In the genomic region with DNA sequence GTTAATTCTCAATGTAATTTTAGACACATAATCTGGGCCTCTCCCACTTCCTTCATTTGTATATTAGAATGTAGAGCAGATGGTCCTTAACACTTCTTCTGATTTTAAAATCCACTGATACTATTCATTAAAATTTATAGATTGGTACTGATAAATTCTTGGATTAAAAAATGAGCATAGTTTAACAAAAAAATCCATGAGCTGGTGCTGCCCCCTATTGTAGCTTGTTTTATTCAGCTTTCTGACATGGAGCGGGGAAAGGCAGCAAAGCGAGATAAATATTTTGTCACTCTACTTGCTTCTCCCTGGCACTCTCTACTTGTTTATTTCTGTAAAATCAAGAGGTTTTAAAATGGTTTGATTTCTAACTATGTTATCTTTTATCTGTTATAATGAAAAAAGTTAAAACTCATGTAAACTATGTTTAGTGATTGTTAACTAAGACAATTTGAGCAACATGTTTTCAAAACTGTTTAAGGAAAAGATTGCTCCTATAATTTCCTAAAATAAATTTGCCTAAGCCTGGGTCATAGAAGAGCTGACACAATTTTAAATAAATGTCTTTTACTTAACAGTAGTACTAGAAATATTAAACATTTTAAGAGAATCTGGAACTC, we compare ENCODE assay signal across 9 cellular contexts. TPM values are rescaled to one million over a fixed set of nuclear protein-coding genes. Genes with fewer than 3 reads are reported as not detected.
DNase-seq lines count a peak whose midpoint lies in the region; ATAC-seq and TF ChIP-seq lines count a peak whose summit lies in the region.
"Had no signal": no experiment of that assay in that cellular context is flagged by ENCODE, and none has a peak within 500 bp of the region (broad histone marks: within the 10 kb centered on the region; RNA-seq: fewer than 3 reads in every experiment).

No MANE protein-coding gene starts in this region.

- H3K27me3 Mint-ChIP-seq in activated naive CD4-positive, alpha-beta T cell treated with anti-CD3 and anti-CD28 coated beads for 36 hours (ENCODE audit: low read depth) = peaks cover 18% of the 10 kb centered on the region
- H3K27me3 Mint-ChIP-seq in activated naive CD4-positive, alpha-beta T cell treated with anti-CD3 and anti-CD28 coated beads, Interleukin-2, amount 10 ng/mL, durations not matched to agents 7 days and 5 days = peaks cover 4% of the 10 kb centered on the region

- ATAC-seq in HG03460 (IDR thresholded peaks at IDR 0.05; ENCODE audit: unreplicated experiment) = no peak

- TF ChIP-seq CTCF in fibroblast of villous mesenchyme (IDR thresholded peaks at IDR 0.05; ENCODE audit: insufficient read depth, low read depth, low read length) = peak; percentile 62

- no peaks in the 10 kb centered on the region for H3K9me3 ChIP-seq in skeletal muscle satellite cell (replicated peaks; ENCODE audit: low read length)

- H3K4me3 Mint-ChIP-seq in activated naive CD4-positive, alpha-beta T cell treated with anti-CD3 and anti-CD28 coated beads for 36 hours = no peak overlapping the region
- H3K4me3 Mint-ChIP-seq in activated naive CD4-positive, alpha-beta T cell treated with anti-CD3 and anti-CD28 coated beads, Interleukin-2, amount 10 ng/mL, durations not matched to agents 7 days and 5 days = no peak overlapping the region
- H3K4me3 Mint-ChIP-seq: activated naive CD4-positive, alpha-beta T cell treated with anti-CD3 and anti-CD28 coated beads, Interleukin-2, amount 50 U/mL, for 24 hours had no signal

- H3K4me3 ChIP-seq in fibroblast of villous mesenchyme (ENCODE audit: low read depth, low read length) = no peak overlapping the region
- H3K4me3 ChIP-seq in skeletal muscle satellite cell (ENCODE audit: low read length) = no peak overlapping the region

- peak; percentile 26 for DNase-seq in activated naive CD4-positive, alpha-beta T cell treated with anti-CD3 and anti-CD28 coated beads for 36 hours
- DNase-seq in activated naive CD4-positive, alpha-beta T cell (lab: John Stamatoyannopoulos, UW) = no peak
- DNase-seq in RKO (ENCODE audit: low spot score) (peak; percentile 45), fibroblast of villous mesenchyme (ENCODE audit: low read depth) (peak; percentile 48), HuH-7 (ENCODE audit: low spot score) (no peak)
- no peak for DNase-seq in activated naive CD4-positive, alpha-beta T cell treated with anti-CD3 and anti-CD28 coated beads, Interleukin-2, amount 10 ng/mL, durations not matched to agents 7 days and 5 days

- no peak overlapping the region for H3K27ac Mint-ChIP-seq in activated naive CD4-positive, alpha-beta T cell treated with anti-CD3 and anti-CD28 coated beads for 36 hours
- H3K27ac Mint-ChIP-seq in activated naive CD4-positive, alpha-beta T cell treated with anti-CD3 and anti-CD28 coated beads, Interleukin-2, amount 10 ng/mL, durations not matched to agents 7 days and 5 days = no peak overlapping the region
- H3K27ac Mint-ChIP-seq: activated naive CD4-positive, alpha-beta T cell treated with anti-CD3 and anti-CD28 coated beads, Interleukin-2, amount 50 U/mL, for 24 hours had no signal

- CTCF ChIA-PET in activated naive CD4-positive, alpha-beta T cell treated with anti-CD3 and anti-CD28 coated beads for 36 hours (lab: Charles Lee) = interaction anchor here (0.8 to 4.9 kb wide), 6 partner anchors 14 to 122 kb away, joined by 3 to 43 read pairs (median 4); no protein-coding TSS in a partner anchor
- CTCF ChIA-PET in activated naive CD4-positive, alpha-beta T cell treated with anti-CD3 and anti-CD28 coated beads, Interleukin-2, amount 10 ng/mL, durations not matched to agents 7 days and 5 days (lab: Charles Lee) = interaction anchor here (0.6 to 3.5 kb wide), 4 partner anchors 9 to 122 kb away, joined by 3 to 40 read pairs (median 6); no protein-coding TSS in a partner anchor

- H3K9me3 Mint-ChIP-seq in activated naive CD4-positive, alpha-beta T cell treated with anti-CD3 and anti-CD28 coated beads for 36 hours = no peaks in the 10 kb centered on the region
- no peaks in the 10 kb centered on the region for H3K9me3 Mint-ChIP-seq in activated naive CD4-positive, alpha-beta T cell treated with anti-CD3 and anti-CD28 coated beads, Interleukin-2, amount 10 ng/mL, durations not matched to agents 7 days and 5 days
- H3K9me3 Mint-ChIP-seq: activated naive CD4-positive, alpha-beta T cell treated with anti-CD3 and anti-CD28 coated beads, Interleukin-2, amount 50 U/mL, for 24 hours had no signal

- no peaks in the 10 kb centered on the region for H3K36me3 Mint-ChIP-seq in activated naive CD4-positive, alpha-beta T cell treated with anti-CD3 and anti-CD28 coated beads for 36 hours (ENCODE audit: low read depth)
- no peaks in the 10 kb centered on the region for H3K36me3 Mint-ChIP-seq in activated naive CD4-positive, alpha-beta T cell treated with anti-CD3 and anti-CD28 coated beads, Interleukin-2, amount 10 ng/mL, durations not matched to agents 7 days and 5 days
- H3K36me3 Mint-ChIP-seq: activated naive CD4-positive, alpha-beta T cell treated with anti-CD3 and anti-CD28 coated beads, Interleukin-2, amount 50 U/mL, for 24 hours had no signal

- H3K4me1 Mint-ChIP-seq in activated naive CD4-positive, alpha-beta T cell treated with anti-CD3 and anti-CD28 coated beads for 36 hours (ENCODE audit: low read depth) = no peaks in the 10 kb centered on the region
- H3K4me1 Mint-ChIP-seq in activated naive CD4-positive, alpha-beta T cell treated with anti-CD3 and anti-CD28 coated beads, Interleukin-2, amount 10 ng/mL, durations not matched to agents 7 days and 5 days = no peaks in the 10 kb centered on the region
- H3K4me1 Mint-ChIP-seq: activated naive CD4-positive, alpha-beta T cell treated with anti-CD3 and anti-CD28 coated beads, Interleukin-2, amount 50 U/mL, for 24 hours had no signal

- H3K4me2 ChIP-seq in skeletal muscle satellite cell (ENCODE audit: low read length) = no peak overlapping the region

- no peaks in the 10 kb centered on the region for H3K27me3 ChIP-seq in skeletal muscle satellite cell (ENCODE audit: control insufficient read depth, insufficient read depth, low read length)

- peaks cover 9% of the 10 kb centered on the region for H3K4me1 ChIP-seq in skeletal muscle satellite cell (ENCODE audit: control insufficient read depth, insufficient read depth, low read length)

- intact Hi-C loops in activated naive CD4-positive, alpha-beta T cell treated with anti-CD3 and anti-CD28 coated beads for 36 hours (cut with micrococcal nuclease) = loop anchor here (1.0 to 2.0 kb wide), 2 partner anchors 122 to 411 kb away; no protein-coding TSS in a partner anchor

- H3K36me3 ChIP-seq in skeletal muscle satellite cell (ENCODE audit: insufficient read depth, low read length) = no peaks in the 10 kb centered on the region

- H3K9ac ChIP-seq in skeletal muscle satellite cell (ENCODE audit: low read depth, low read length) = peak overlapping the region; percentile 14

RNA-seq across cellular contexts. Expression of a gene that starts 26.5 kb away (rescaled TPM):
- under 1 TPM; 0.22 to 0.45 TPM for total RNA-seq in activated naive CD4-positive, alpha-beta T cell treated with anti-CD3 and anti-CD28 coated beads for 36 hours
- 154 and 393 TPM in 2 replicates for total RNA-seq in fibroblast of villous mesenchyme
- total RNA-seq in skeletal muscle satellite cell (2012; rRNA removed) = 367 and 428 TPM in 2 replicates

Comparison
In these comparisons a context has a peak if more than half of its experiments do, and no peak if none do; other contexts are left out.
1. DNase-seq: peak in activated naive CD4-positive, alpha-beta T cell treated with anti-CD3 and anti-CD28 coated beads for 36 hours (single experiment), RKO (single experiment) and fibroblast of villous mesenchyme (single experiment); none in activated naive CD4-positive, alpha-beta T cell (0 of 4), HuH-7 (single experiment) and activated naive CD4-positive, alpha-beta T cell treated with anti-CD3 and anti-CD28 coated beads, Interleukin-2, amount 10 ng/mL, durations not matched to agents 7 days and 5 days (single experiment).
2. RNA of a gene that starts 26.5 kb away (total RNA-seq): 154 to 393 TPM in fibroblast of villous mesenchyme; 0.22 to 0.45 TPM in activated naive CD4-positive, alpha-beta T cell treated with anti-CD3 and anti-CD28 coated beads for 36 hours; every median in the first group is over 100 times any median in the second.